7 cellular contexts compared by ENCODE assay signal in genomic region chr1:150161747-150162581, GRCh38. TPM values are rescaled to one million over a fixed set of nuclear protein-coding genes. Genes with fewer than 3 reads are reported as not detected.
DNase-seq lines count a peak whose midpoint lies in the region; ATAC-seq and TF ChIP-seq lines count a peak whose summit lies in the region.

No MANE protein-coding gene starts in this region.

- no peak overlapping the region for H3K9ac ChIP-seq in endodermal cell (ENCODE audit: extremely low read depth, low read length, poor library complexity, severe bottlenecking)
- H3K9ac ChIP-seq in parathyroid adenoma: no peak overlapping the region

- H3K27me3 ChIP-seq in endodermal cell (ENCODE audit: control insufficient read depth, insufficient read depth, low read length, poor library complexity, severe bottlenecking) (no peaks in the 10 kb centered on the region), parathyroid adenoma (ENCODE audit: control insufficient read depth, insufficient read depth, low read length) (no peaks in the 10 kb centered on the region)

- ATAC-seq in HG03521 (IDR thresholded peaks at IDR 0.05; ENCODE audit: unreplicated experiment) (no peak), GM21367 (IDR thresholded peaks at IDR 0.05; ENCODE audit: unreplicated experiment) (no peak)

- H3K27ac Mint-ChIP-seq in endodermal cell: peak overlapping the region; percentile 99

- H3K36me3 ChIP-seq in endodermal cell (ENCODE audit: control insufficient read depth, insufficient read depth, low read length): peaks cover 13% of the 10 kb centered on the region
- no peaks in the 10 kb centered on the region for H3K36me3 ChIP-seq in parathyroid adenoma (ENCODE audit: control insufficient read depth, insufficient read depth, low read length)

- H3K9me3 Mint-ChIP-seq in endodermal cell: no peaks in the 10 kb centered on the region

- H3K4me2 ChIP-seq in parathyroid adenoma (ENCODE audit: low read length): no peak overlapping the region

- peaks cover 22% of the 10 kb centered on the region for H3K36me3 Mint-ChIP-seq in endodermal cell (ENCODE audit: low read depth)

- WGBS in endodermal cell (ENCODE audit: insufficient coverage in 1 of 2, insufficient read length in 1 of 2), 2 experiments: 79 to 81% methylated on average over 7 to 9 of the region's 9 CpGs

- peak overlapping the region; percentile 50 for H3K4me3 Mint-ChIP-seq in endodermal cell

- H3K79me2 ChIP-seq in parathyroid adenoma: no peaks in the 10 kb centered on the region

- peak overlapping the region; percentile 72 for H2AFZ ChIP-seq in parathyroid adenoma

- no peaks in the 10 kb centered on the region for H3K9me3 ChIP-seq in endodermal cell (ENCODE audit: control insufficient read depth, low read length)
- H3K9me3 ChIP-seq in parathyroid adenoma (ENCODE audit: control insufficient read depth, low read length): no peaks in the 10 kb centered on the region

- DNase-seq in NCI-H2227 treated with DMSO at 0.1 percent for 48 hours (lab: John Stamatoyannopoulos, UW) (peak; percentile 17), endodermal cell (no peak)
- DNase-seq in stimulated activated naive CD4-positive, alpha-beta T cell treated with Interleukin-2 at 50 U/mL for 16 hours (lab: John Stamatoyannopoulos, UW): no peak

- TF ChIP-seq CTCF in GM12875 (IDR thresholded peaks at IDR 0.05; ENCODE audit: borderline replicate concordance, insufficient read depth, low read depth, low read length): peak; percentile 12; the same call in 1 of the 2 replicates
- TF ChIP-seq CTCF in endodermal cell (conservative IDR thresholded peaks at IDR 0.05): peak; percentile 44
- TF ChIP-seq CTCF in parathyroid adenoma (IDR thresholded peaks at IDR 0.05): no peak

- peaks cover 9% of the 10 kb centered on the region for H3K4me1 ChIP-seq in endodermal cell (ENCODE audit: control insufficient read depth, insufficient read depth, low read length)
- H3K4me1 ChIP-seq in parathyroid adenoma: no peaks in the 10 kb centered on the region

- peaks cover 40% of the 10 kb centered on the region for H3K4me1 Mint-ChIP-seq in endodermal cell

- no peaks in the 10 kb centered on the region for H3K27me3 Mint-ChIP-seq in endodermal cell (ENCODE audit: insufficient read depth)

- H3K27ac ChIP-seq in endodermal cell (ENCODE audit: low read depth, low read length) (peak overlapping the region; percentile 93), parathyroid adenoma (peak overlapping the region; percentile 79)

- H3K4me3 ChIP-seq in GM12875 (ENCODE audit: low read depth, low read length) (peak overlapping the region; percentile 26), endodermal cell (ENCODE audit: low read length) (peak overlapping the region; percentile 61), parathyroid adenoma (ENCODE audit: low read depth, low read length) (no peak overlapping the region)

RNA-seq across cellular contexts. Expression of gene PLEKHO1, which starts 12.2 kb away (rescaled TPM):
- total RNA-seq in endodermal cell: 10 to 100 TPM; 42.9 to 46.0 TPM
- polyA plus RNA-seq in endodermal cell (2013, experiment 1 of 2): 69.7 TPM
- 66.1 TPM for polyA plus RNA-seq in endodermal cell (2013, experiment 2 of 2)
